ENCODE assay signal across 1 cellular context in the genomic region with DNA sequence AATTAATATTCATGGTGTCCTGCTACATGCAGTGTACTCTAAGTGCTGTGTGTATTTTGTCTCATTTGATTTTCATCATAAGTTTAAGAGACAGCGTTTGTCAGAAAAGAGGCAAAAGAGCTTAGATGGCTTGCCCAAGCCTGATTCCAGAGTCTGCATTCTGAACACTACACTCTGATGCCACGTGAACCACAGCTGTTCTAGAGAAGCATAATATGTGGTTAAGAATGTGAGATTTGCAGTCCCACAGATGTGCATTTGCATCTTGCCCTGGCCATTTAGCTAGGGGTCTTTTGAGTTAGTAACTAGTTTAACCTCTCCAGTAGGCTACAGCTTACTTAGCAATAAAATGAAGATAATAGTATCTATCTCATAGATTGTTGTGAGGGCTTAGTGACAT.
TF ChIP-seq lines count a peak whose summit lies in the region.

No MANE protein-coding gene starts in this region.

TF ChIP-seq in IMR-90, 13 proteins besides CTCF, POLR2A, EP300 and RAD21 (continued from another document):
- TF ChIP-seq MXI1 (IDR thresholded peaks at IDR 0.05; ENCODE audit: borderline replicate concordance, low read depth, low read length) (no peak), RCOR1 (IDR thresholded peaks at IDR 0.05; ENCODE audit: insufficient replicate concordance, low read length) (no peak), FOS (IDR thresholded peaks at IDR 0.05; ENCODE audit: low read depth, low read length) (no peak), BHLHE40 (IDR thresholded peaks at IDR 0.05; ENCODE audit: low read depth, low read length) (no peak)
- TF ChIP-seq, protein P1, sequence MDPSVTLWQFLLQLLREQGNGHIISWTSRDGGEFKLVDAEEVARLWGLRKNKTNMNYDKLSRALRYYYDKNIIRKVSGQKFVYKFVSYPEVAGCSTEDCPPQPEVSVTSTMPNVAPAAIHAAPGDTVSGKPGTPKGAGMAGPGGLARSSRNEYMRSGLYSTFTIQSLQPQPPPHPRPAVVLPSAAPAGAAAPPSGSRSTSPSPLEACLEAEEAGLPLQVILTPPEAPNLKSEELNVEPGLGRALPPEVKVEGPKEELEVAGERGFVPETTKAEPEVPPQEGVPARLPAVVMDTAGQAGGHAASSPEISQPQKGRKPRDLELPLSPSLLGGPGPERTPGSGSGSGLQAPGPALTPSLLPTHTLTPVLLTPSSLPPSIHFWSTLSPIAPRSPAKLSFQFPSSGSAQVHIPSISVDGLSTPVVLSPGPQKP (IDR thresholded peaks at IDR 0.05; ENCODE audit: borderline replicate concordance, low read depth, low read length): no peak
TF ChIP-seq in IMR-90: peak in this region for 0.
